In genomic region chr22:28994522-28994921, GRCh38 we compare ENCODE assay signal across 19 cellular contexts.
DNase-seq lines count a peak whose midpoint lies in the region; ATAC-seq, FAIRE-seq and TF ChIP-seq lines count a peak whose summit lies in the region.
"Had no signal": no experiment of that assay in that cellular context is flagged by ENCODE, and none has a peak within 500 bp of the region (broad histone marks: within the 10 kb centered on the region; RNA-seq: fewer than 3 reads in every experiment).

No MANE protein-coding gene starts in this region.

- H4K91ac ChIP-seq in H9 (ENCODE audit: insufficient read length, low read depth, low read length), result no peak overlapping the region

- POLR2A ChIA-PET in HepG2 (lab: Yijun Ruan, JAX), result no interaction called here

- H3K4me2 ChIP-seq in HepG2 (ENCODE audit: low read depth, low read length) (no peak overlapping the region), H9 (ENCODE audit: insufficient read depth, insufficient read length, low read length) (no peak overlapping the region), neural progenitor cell (no peak overlapping the region)
- H3K4me2 ChIP-seq: BLaER1 had no signal

- in situ Hi-C loops in HepG2 (cut with HindIII; ENCODE audit: extremely low pct_ligation_motif_present, low pct_unique_long_range_greater_than_20kb), result no loop called here

- TF ChIP-seq POLR2A in HepG2 (IDR thresholded peaks at IDR 0.05; ENCODE audit: insufficient read depth in 1 of 2, low read depth in 2 of 2, low read length in 2 of 2) (no peak), right lobe of liver (IDR thresholded peaks at IDR 0.05) (no peak)

- no peak for TF ChIP-seq RAD21 in HepG2 (CRISPR knock-in tag; IDR thresholded peaks at IDR 0.05)

- H2AFZ ChIP-seq in HepG2 (ENCODE audit: low read length) (no peak overlapping the region), H9 (ENCODE audit: low read length) (no peak overlapping the region), neural progenitor cell (replicated peaks) (no peak overlapping the region)
- H2AFZ ChIP-seq: GM23248 had no signal

- no peak overlapping the region for H4K5ac ChIP-seq in H9 (ENCODE audit: insufficient read length, low read depth, low read length)

- intact Hi-C loops in HepG2 (cut with micrococcal nuclease; ENCODE audit: unreplicated experiment), result no loop called here
- intact Hi-C loops in right lobe of liver (cut with DNase I), result no loop called here
- intact Hi-C loops in head of caudate nucleus (cut with DNase I), result no loop called here

- TF ChIP-seq CTCF in HepG2 (CRISPR knock-in tag; IDR thresholded peaks at IDR 0.05) (no peak), right lobe of liver (IDR thresholded peaks at IDR 0.05) (no peak), H9 (conservative IDR thresholded peaks at IDR 0.05) (no peak), neural progenitor cell (IDR thresholded peaks at IDR 0.05) (no peak)

- no peak overlapping the region for H3K18ac ChIP-seq in H9 (ENCODE audit: insufficient read length, low read depth, low read length)

- no peak overlapping the region for H2BK120ac ChIP-seq in H9 (ENCODE audit: low read depth, low read length, poor library complexity, severe bottlenecking)

- no peak overlapping the region for H3T11ph ChIP-seq in H9 (ENCODE audit: low read length)

- TSS peak; percentile 36 for BruUV-seq in HepG2 (replicated peaks; lab: Mats Ljungman, UMichigan)

- H2BK12ac ChIP-seq in H9 (ENCODE audit: insufficient read length, low read depth, low read length), result no peak overlapping the region

- no peak for FAIRE-seq in HepG2 (lab: Jason Lieb, UNC)
- FAIRE-seq: GM19239 had no signal

- H3K27ac ChIP-seq in HepG2 (ENCODE audit: extremely low read length, insufficient read depth, low read length) (no peak overlapping the region), right lobe of liver (no peak overlapping the region), H9 (ENCODE audit: insufficient read length, low read depth, low read length) (no peak overlapping the region), neural progenitor cell (no peak overlapping the region)
- H3K27ac ChIP-seq: BLaER1, C4-2B, GM23248 had no signal

- TF ChIP-seq EP300 in HepG2 (IDR thresholded peaks at IDR 0.05; ENCODE audit: low read depth in 2 of 2, low read length in 2 of 2), result no peak
- TF ChIP-seq EP300 in HepG2 (CRISPR knock-in tag; IDR thresholded peaks at IDR 0.05; ENCODE audit: borderline replicate concordance), result no peak

- H3K23me2 ChIP-seq in H9 (ENCODE audit: insufficient read length, low read depth, low read length, poor library complexity, severe bottlenecking), result no peaks in the 10 kb centered on the region

- peaks cover 35 to 56% of the 10 kb centered on the region in 2 experiments for H3K36me3 ChIP-seq in HepG2 (replicated peaks in 1 of 2; ENCODE audit: control insufficient read depth in 1 of 2, insufficient read depth in 2 of 2, low read length in 2 of 2)
- H3K36me3 ChIP-seq in right lobe of liver, result no peaks in the 10 kb centered on the region
- H3K36me3 ChIP-seq in neural progenitor cell, result no peaks in the 10 kb centered on the region

- no peak overlapping the region for H2BK15ac ChIP-seq in H9 (ENCODE audit: low read depth, low read length)

- H2BK5ac ChIP-seq in H9 (ENCODE audit: insufficient read length, low read length), result no peak overlapping the region

- H3K27me3 ChIP-seq in HepG2 (ENCODE audit: control insufficient read depth in 1 of 2, insufficient read depth in 2 of 2, low read length in 2 of 2) (no peaks in the 10 kb centered on the region), right lobe of liver (no peaks in the 10 kb centered on the region), H9 (ENCODE audit: insufficient read depth, low read length) (no peaks in the 10 kb centered on the region), neural progenitor cell (no peaks in the 10 kb centered on the region)
- H3K27me3 ChIP-seq: BLaER1 had no signal

- H3K4me1 ChIP-seq in HepG2 (ENCODE audit: insufficient read depth, low read length) (peaks cover 46% of the 10 kb centered on the region), right lobe of liver (no peaks in the 10 kb centered on the region), H9 (ENCODE audit: insufficient read depth, low read length) (peaks cover 4% of the 10 kb centered on the region; the same call in 1 of the 2 replicates), neural progenitor cell (peaks cover 2% of the 10 kb centered on the region)
- H3K4me1 ChIP-seq: BLaER1 had no signal

- ATAC-seq in HepG2 (no peak), right lobe of liver (no peak)
- ATAC-seq: CD8-positive, alpha-beta T cell had no signal

- no peak overlapping the region for H2BK20ac ChIP-seq in H9 (ENCODE audit: low read depth, low read length, poor library complexity, severe bottlenecking)

- H3K23ac ChIP-seq in H9 (ENCODE audit: insufficient read length, low read depth, low read length), result no peak overlapping the region

- H3K9ac ChIP-seq in HepG2 (ENCODE audit: insufficient read depth, low read depth, low read length), result no peak overlapping the region
- H3K9ac ChIP-seq in H9 (ENCODE audit: extremely low read depth, insufficient read length, low read length), result no peak overlapping the region
- no peak overlapping the region for H3K9ac ChIP-seq in neural progenitor cell
- H3K9ac ChIP-seq: BLaER1, GM23248 had no signal

- H2AK5ac ChIP-seq in H9 (ENCODE audit: insufficient read length, low read length), result no peak overlapping the region

- H3K4ac ChIP-seq in H9 (ENCODE audit: low read depth, low read length), result no peak overlapping the region

- peaks cover 20 to 50% (median 35%) of the 10 kb centered on the region in 3 experiments; a peak in 6 of 7 replicates for H3K36me3 Mint-ChIP-seq in H9 (ENCODE audit: insufficient read depth in 1 of 3, low read depth in 3 of 3)
- H3K36me3 Mint-ChIP-seq in neural progenitor cell, result peaks cover 69% of the 10 kb centered on the region
- H3K36me3 Mint-ChIP-seq: CD8-positive, alpha-beta T cell had no signal

- no peak overlapping the region for H4K8ac ChIP-seq in H9 (replicated peaks; ENCODE audit: insufficient read length, low read depth, low read length)

- H3K79me1 ChIP-seq in H9 (ENCODE audit: insufficient read depth, low read depth, low read length, poor library complexity, severe bottlenecking), result peaks cover 10% of the 10 kb centered on the region

- no peak overlapping the region for H3K4me3 ChIP-seq in HepG2 (replicated peaks in 1 of 3; ENCODE audit: insufficient read depth in 1 of 3, low read depth in 2 of 3, low read length in 3 of 3)
- H3K4me3 ChIP-seq in right lobe of liver, result no peak overlapping the region
- no peak overlapping the region for H3K4me3 ChIP-seq in neural progenitor cell
- H3K4me3 ChIP-seq: BLaER1, GM23248, HAP-1 had no signal

- H3K56ac ChIP-seq in H9 (ENCODE audit: insufficient read length, low read depth, low read length), result no peak overlapping the region

- H3K4me3 Mint-ChIP-seq in H9, result no peak overlapping the region; a peak in 1 of 5 replicates
- H3K4me3 Mint-ChIP-seq in neural progenitor cell, result no peak overlapping the region
- H3K4me3 Mint-ChIP-seq: B cell; CD4-positive, CD25-positive, alpha-beta regulatory T cell; CD8-positive, alpha-beta T cell; HFFc6 had no signal

- no peak for DNase-seq in HepG2 (ENCODE audit: low spot score)
- no peak for DNase-seq in right lobe of liver
- DNase-seq in H9, result no peak
- DNase-seq in NCI-H187 treated with DMSO at 0.1 percent for 48 hours (lab: John Stamatoyannopoulos, UW), result peak; percentile 51
- DNase-seq in neural progenitor cell (ENCODE audit: low spot score), result no peak
- no peak for DNase-seq in head of caudate nucleus
- DNase-seq in NCI-H774 (lab: John Stamatoyannopoulos, UW), result no peak
- DNase-seq in mesenteric fat pad (ENCODE audit: low spot score), result no peak
- DNase-seq: Caco-2; CD4-positive, CD25-positive, alpha-beta regulatory T cell; CD8-positive, alpha-beta T cell; DMS153; GM23248; HFFc6 had no signal

- peak overlapping the region; percentile 27 to 78 (median 61); a peak in 4 of 7 replicates for H3K27ac Mint-ChIP-seq in H9
- H3K27ac Mint-ChIP-seq in neural progenitor cell, result peak overlapping the region; percentile 78
- H3K27ac Mint-ChIP-seq: B cell; CD4-positive, CD25-positive, alpha-beta regulatory T cell; CD8-positive, alpha-beta T cell; HFFc6 had no signal

- H4K20me1 ChIP-seq in HepG2 (ENCODE audit: insufficient read depth, low read length), result peaks cover 3% of the 10 kb centered on the region; the same call in 1 of the 2 replicates
- H4K20me1 ChIP-seq in H9 (ENCODE audit: control insufficient read depth, insufficient read depth, insufficient read length), result no peaks in the 10 kb centered on the region
- peaks cover under 1% of the 10 kb centered on the region for H4K20me1 ChIP-seq in neural progenitor cell (ENCODE audit: low read depth)
- H4K20me1 ChIP-seq: BLaER1 had no signal

- no peaks in the 10 kb centered on the region; the same call in 1 of the 2 replicates for H3K27me3 Mint-ChIP-seq in H9 (ENCODE audit: low read depth)
- H3K27me3 Mint-ChIP-seq in neural progenitor cell (ENCODE audit: insufficient read depth, low read depth), result peaks cover 4% of the 10 kb centered on the region
- H3K27me3 Mint-ChIP-seq: CD4-positive, CD25-positive, alpha-beta regulatory T cell had no signal

- H3K79me2 ChIP-seq in HepG2 (ENCODE audit: insufficient read depth, low read length) (peaks cover 81% of the 10 kb centered on the region), H9 (ENCODE audit: insufficient read depth, low read length) (no peaks in the 10 kb centered on the region), neural progenitor cell (ENCODE audit: low read depth) (peaks cover 3% of the 10 kb centered on the region)

- no peaks in the 10 kb centered on the region for H3F3A ChIP-seq in neural progenitor cell (ENCODE audit: low read depth)

- H3K4me1 Mint-ChIP-seq in H9 (peaks cover 43 to 55% of the 10 kb centered on the region in 2 experiments), neural progenitor cell (peaks cover 37% of the 10 kb centered on the region)
- H3K4me1 Mint-ChIP-seq: B cell; CD4-positive, CD25-positive, alpha-beta regulatory T cell had no signal

- H3K14ac ChIP-seq in H9 (ENCODE audit: insufficient read depth, low read length), result no peak overlapping the region

- H3K9me3 ChIP-seq in HepG2 (ENCODE audit: low read length) (no peaks in the 10 kb centered on the region), right lobe of liver (no peaks in the 10 kb centered on the region), H9 (ENCODE audit: control insufficient read depth, low read depth, low read length) (no peaks in the 10 kb centered on the region), neural progenitor cell (ENCODE audit: low read depth) (no peaks in the 10 kb centered on the region)
- H3K9me3 ChIP-seq: BLaER1, Caco-2, HAP-1 had no signal

- H3K9me3 Mint-ChIP-seq in H9, result no peaks in the 10 kb centered on the region
- no peaks in the 10 kb centered on the region for H3K9me3 Mint-ChIP-seq in neural progenitor cell
- H3K9me3 Mint-ChIP-seq: CD4-positive, CD25-positive, alpha-beta regulatory T cell; CD8-positive, alpha-beta T cell; HFFc6 had no signal

- CTCF ChIA-PET in HepG2 (lab: Yijun Ruan, JAX; ENCODE audit: low intra/inter-chr PET ratio, low total read pairs), result no interaction called here

- 97% methylated on average over 4 of the region's 4 CpGs for WGBS in HepG2 (ENCODE audit: low lambda C conversion rate)
- 92% methylated on average over 4 of the region's 4 CpGs for WGBS in right lobe of liver (ENCODE audit: insufficient coverage, low coverage, low lambda C conversion rate, missing lambda C conversion rate)
- no CpG with 5 or more reads among the region's 4 CpGs for WGBS in H9 (ENCODE audit: extremely low coverage, insufficient read length, low lambda C conversion rate)

TF ChIP-seq in HepG2, 621 proteins besides CTCF, POLR2A, EP300 and RAD21 (continues in another document):
- TF ChIP-seq MAFF (IDR thresholded peaks at IDR 0.05; ENCODE audit: low read depth, low read length), result 0 out of 2 replicates have a peak, but pooled peaks have one; percentile 33
